Comparison of ENCODE assay signal across 17 cellular contexts in genomic region chr22:33578752-33579151, GRCh38.
DNase-seq lines count a peak whose midpoint lies in the region; ATAC-seq, FAIRE-seq and TF ChIP-seq lines count a peak whose summit lies in the region.
"Had no signal": no experiment of that assay in that cellular context is flagged by ENCODE, and none has a peak within 500 bp of the region (broad histone marks: within the 10 kb centered on the region; RNA-seq: fewer than 3 reads in every experiment).

No MANE protein-coding gene starts in this region.

- no peaks in the 10 kb centered on the region for H3K27me3 Mint-ChIP-seq in activated T-helper 17 cell treated with anti-CD3 and anti-CD28 coated beads, Interleukin-2, amount 50 U/mL, for 72 hours
- no peaks in the 10 kb centered on the region for H3K27me3 Mint-ChIP-seq in WTC11 (ENCODE audit: low read depth)
- H3K27me3 Mint-ChIP-seq: CD4-positive, alpha-beta T cell had no signal

- no peak overlapping the region for H3K27ac ChIP-seq in BLaER1
- H3K27ac ChIP-seq in OCI-LY7 (ENCODE audit: low read depth, low read length, poor library complexity, severe bottlenecking) = no peak overlapping the region
- peak overlapping the region in 2 of 4 donors; percentile 59 to 63 for H3K27ac ChIP-seq in pancreas
- H3K27ac ChIP-seq: GM23248, HL-60, PC-9, SK-N-MC had no signal

- no peaks in the 10 kb centered on the region for H3K9me2 ChIP-seq in OCI-LY7 (ENCODE audit: insufficient read depth, low read length)

- POLR2A ChIA-PET in OCI-LY7 (lab: Charles Lee) (interaction anchor here (0.6 to 1.0 kb wide), 7 partner anchors 8 to 279 kb away, joined by 3 to 8 read pairs (median 3); no protein-coding TSS in a partner anchor), WTC11 (lab: Charles Lee) (interaction anchor here (0.6 kb wide), 1 partner anchor 41 kb away, joined by 3 read pairs; no protein-coding TSS in a partner anchor)

- H3K4me1 Mint-ChIP-seq in activated T-helper 17 cell treated with anti-CD3 and anti-CD28 coated beads, Interleukin-2, amount 50 U/mL, for 72 hours = no peaks in the 10 kb centered on the region
- peaks cover 9% of the 10 kb centered on the region for H3K4me1 Mint-ChIP-seq in WTC11

- peak; percentile 42 for ATAC-seq in left colon
- ATAC-seq in pancreas = peak; percentile 26 to 62 (median 46)
- ATAC-seq in activated T-helper 17 cell treated with anti-CD3 and anti-CD28 coated beads, Interleukin-2, amount 50 U/mL, for 72 hours (replicated peaks) = no peak
- no peak for ATAC-seq in GM18907 (IDR thresholded peaks at IDR 0.05; ENCODE audit: unreplicated experiment)
- no peak for ATAC-seq in WTC11

- 43 to 45% methylated on average over 1 of the region's 1 CpG for WGBS in pancreas, 2 donors

- H3K9me3 ChIP-seq in BLaER1 (no peaks in the 10 kb centered on the region), OCI-LY7 (ENCODE audit: low read length) (no peaks in the 10 kb centered on the region), pancreas (no peaks in the 10 kb centered on the region)

- peaks cover 8% of the 10 kb centered on the region; the same call in 1 of the 2 replicates for H4K20me1 ChIP-seq in BLaER1
- no peaks in the 10 kb centered on the region for H4K20me1 ChIP-seq in OCI-LY7 (ENCODE audit: insufficient read depth, low read length)

- H3K4me3 ChIP-seq in BLaER1 = no peak overlapping the region
- H3K4me3 ChIP-seq in OCI-LY7 (ENCODE audit: low read depth, low read length, poor library complexity, severe bottlenecking) = no peak overlapping the region
- no peak overlapping the region for H3K4me3 ChIP-seq in pancreas
- H3K4me3 ChIP-seq: GM23248, PC-9, SK-N-MC had no signal

- H3K79me2 ChIP-seq in OCI-LY7 (ENCODE audit: insufficient read depth, low read depth, low read length) = no peaks in the 10 kb centered on the region

- intact Hi-C loops in OCI-LY7 (cut with micrococcal nuclease; ENCODE audit: unreplicated experiment) (loop anchor here (1.0 to 10.0 kb wide), 4 partner anchors 59 to 374 kb away; no protein-coding TSS in a partner anchor), left colon (cut with DNase I, micrococcal nuclease) (loop anchor here in 1 of 2 donors (5.0 kb wide), 1 partner anchor 276 kb away; no protein-coding TSS in a partner anchor), pancreas (cut with DNase I) (loop anchor here in 2 of 3 donors (2.0 to 10.0 kb wide), 2 partner anchors 54 to 60 kb away; no protein-coding TSS in a partner anchor)

- BruUV-seq in OCI-LY7 (replicated peaks; lab: Mats Ljungman, UMichigan) = no TSS peak

- no peak overlapping the region for H3K27ac Mint-ChIP-seq in activated T-helper 17 cell treated with anti-CD3 and anti-CD28 coated beads, Interleukin-2, amount 50 U/mL, for 72 hours
- H3K27ac Mint-ChIP-seq in WTC11 = no peak overlapping the region
- H3K27ac Mint-ChIP-seq: CD4-positive, alpha-beta T cell had no signal

- H2AFZ ChIP-seq in OCI-LY7 (ENCODE audit: low read length) = peak overlapping the region; percentile 4; the same call in 1 of the 2 replicates
- H2AFZ ChIP-seq: GM23248, PC-9 had no signal

- H3K36me3 Mint-ChIP-seq in activated T-helper 17 cell treated with anti-CD3 and anti-CD28 coated beads, Interleukin-2, amount 50 U/mL, for 72 hours (ENCODE audit: low read depth) = no peaks in the 10 kb centered on the region
- peaks cover 1% of the 10 kb centered on the region; the same call in 1 of the 2 replicates for H3K36me3 Mint-ChIP-seq in WTC11

- CTCF ChIA-PET in OCI-LY7 (lab: Charles Lee; ENCODE audit: unreplicated experiment) = interaction anchor here (1.0 to 2.8 kb wide), 3 partner anchors 10 to 279 kb away, joined by 3 to 16 read pairs (median 4); no protein-coding TSS in a partner anchor
- CTCF ChIA-PET in WTC11 (lab: Charles Lee) = no interaction called here

- no peak overlapping the region for H3K4me3 Mint-ChIP-seq in activated T-helper 17 cell treated with anti-CD3 and anti-CD28 coated beads, Interleukin-2, amount 50 U/mL, for 72 hours
- no peak overlapping the region for H3K4me3 Mint-ChIP-seq in WTC11
- H3K4me3 Mint-ChIP-seq: CD4-positive, alpha-beta T cell had no signal

- H3K4me2 ChIP-seq in BLaER1 (peak overlapping the region; percentile 41), OCI-LY7 (ENCODE audit: low read length) (peak overlapping the region; percentile 58)
- H3K4me2 ChIP-seq: PC-9 had no signal

- H3K4me1 ChIP-seq in BLaER1 (peaks cover 55% of the 10 kb centered on the region), OCI-LY7 (ENCODE audit: insufficient read depth, low read length, poor library complexity, severe bottlenecking) (peaks cover 53% of the 10 kb centered on the region), pancreas (peaks cover 3 to 26% (median 22%) of the 10 kb centered on the region in 3 donors)

- H3K27me3 ChIP-seq in BLaER1 (no peaks in the 10 kb centered on the region), pancreas (no peaks in the 10 kb centered on the region)

- no peak for TF ChIP-seq CTCF in OCI-LY7 (conservative IDR thresholded peaks at IDR 0.05; ENCODE audit: low read length)
- TF ChIP-seq CTCF in pancreas (IDR thresholded peaks at IDR 0.05) = no peak
- TF ChIP-seq CTCF in WTC11 (IDR thresholded peaks at IDR 0.05) = no peak

- H3K9ac ChIP-seq in BLaER1 = no peak overlapping the region
- H3K9ac ChIP-seq: GM23248 had no signal

- no peak for DNase-seq in OCI-LY7 (ENCODE audit: low spot score)
- no peak for DNase-seq in left colon
- DNase-seq in pancreas = no peak
- DNase-seq in WTC11 (ENCODE audit: low spot score) = no peak
- DNase-seq: HCEC 1CT, MV-4-11, NCI-H187 treated with DMSO at 0.1 percent for 48 hours, NCI-H774 had no signal

- H3K9me3 Mint-ChIP-seq in activated T-helper 17 cell treated with anti-CD3 and anti-CD28 coated beads, Interleukin-2, amount 50 U/mL, for 72 hours = no peaks in the 10 kb centered on the region
- no peaks in the 10 kb centered on the region for H3K9me3 Mint-ChIP-seq in WTC11
- H3K9me3 Mint-ChIP-seq: CD4-positive, alpha-beta T cell had no signal

- no peak for FAIRE-seq in pancreas (lab: Jason Lieb, UNC)
- FAIRE-seq: HTR-8/SVneo had no signal

- 0 out of 2 replicates have a peak, but pooled peaks cover under 1% of the 10 kb centered on the region for H3K36me3 ChIP-seq in BLaER1
- no peaks in the 10 kb centered on the region for H3K36me3 ChIP-seq in OCI-LY7 (ENCODE audit: insufficient read depth, low read length)
- no peaks in the 10 kb centered on the region for H3K36me3 ChIP-seq in pancreas

TF ChIP-seq in WTC11, 78 proteins besides CTCF, POLR2A, EP300 and RAD21:
- TF ChIP-seq, protein P1, sequence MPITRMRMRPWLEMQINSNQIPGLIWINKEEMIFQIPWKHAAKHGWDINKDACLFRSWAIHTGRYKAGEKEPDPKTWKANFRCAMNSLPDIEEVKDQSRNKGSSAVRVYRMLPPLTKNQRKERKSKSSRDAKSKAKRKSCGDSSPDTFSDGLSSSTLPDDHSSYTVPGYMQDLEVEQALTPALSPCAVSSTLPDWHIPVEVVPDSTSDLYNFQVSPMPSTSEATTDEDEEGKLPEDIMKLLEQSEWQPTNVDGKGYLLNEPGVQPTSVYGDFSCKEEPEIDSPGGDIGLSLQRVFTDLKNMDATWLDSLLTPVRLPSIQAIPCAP (CRISPR knock-in tag; IDR thresholded peaks at IDR 0.05) = no peak
- TF ChIP-seq ZNF281 (CRISPR knock-in tag; IDR thresholded peaks at IDR 0.05) (no peak), E2F1 (CRISPR knock-in tag; IDR thresholded peaks at IDR 0.05) (no peak), MYBL2 (CRISPR knock-in tag; IDR thresholded peaks at IDR 0.05) (no peak)

Comparison
In these comparisons a context has a peak if more than half of its experiments do, and no peak if none do; other contexts are left out.
1. ATAC-seq: peak in left colon (single experiment) and pancreas (4 of 4); none in activated T-helper 17 cell treated with anti-CD3 and anti-CD28 coated beads, Interleukin-2, amount 50 U/mL, for 72 hours (single experiment), GM18907 (single experiment) and WTC11 (single experiment).